8 cellular contexts compared by ENCODE assay signal in genomic region chr15:30580716-30581115, GRCh38. TPM values are rescaled to one million over a fixed set of nuclear protein-coding genes. Genes with fewer than 3 reads are reported as not detected.
"Had no signal": no experiment of that assay in that cellular context is flagged by ENCODE, and none has a peak within 500 bp of the region (broad histone marks: within the 10 kb centered on the region; RNA-seq: fewer than 3 reads in every experiment).

No MANE protein-coding gene starts in this region.

RNA-seq across cellular contexts. Expression of gene GOLGA8H, which starts 23.1 kb away (rescaled TPM):
- total RNA-seq: epithelial cell of proximal tubule, esophagus mucosa, fibroblast of villous mesenchyme, gastrocnemius medialis had no signal
- polyA plus RNA-seq: foreskin keratinocyte had no signal

RNA-seq across cellular contexts. Expression of gene GOLGA8Q, which starts 28.9 kb away (rescaled TPM):
- total RNA-seq: endodermal cell, epithelial cell of proximal tubule, esophagus mucosa, frontal cortex, glomerular endothelial cell had no signal
- polyA plus RNA-seq: foreskin keratinocyte had no signal
